ENCODE assay signal across 8 cellular contexts in the genomic region with DNA sequence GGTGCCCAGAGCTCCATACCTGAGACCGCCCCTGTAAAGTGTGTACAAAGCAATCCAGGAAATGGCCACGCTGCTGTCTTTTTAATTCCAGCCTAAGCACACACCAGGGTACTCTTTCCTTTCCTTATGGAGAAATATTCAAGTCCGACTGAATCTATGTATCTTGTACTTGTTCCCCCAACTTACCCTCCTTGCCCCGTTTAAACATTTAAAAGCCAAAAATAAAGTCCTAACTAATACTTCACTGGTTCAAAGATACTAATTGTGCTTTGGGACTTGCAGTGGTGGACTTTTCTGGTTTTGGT. TPM values are rescaled to one million over a fixed set of nuclear protein-coding genes. Genes with fewer than 3 reads are reported as not detected.
A peak's percentile ranks its signal among the peaks of the same experiment; 100 is the strongest.
DNase-seq lines count a peak whose midpoint lies in the region; ATAC-seq and TF ChIP-seq lines count a peak whose summit lies in the region.

No MANE protein-coding gene starts in this region.

- H3K27ac ChIP-seq in WERI-Rb-1 (no peak overlapping the region), right cardiac atrium (ENCODE audit: low read length) (peak overlapping the region; percentile 64)

- no peaks in the 10 kb centered on the region for H3K9me3 ChIP-seq in WERI-Rb-1 (ENCODE audit: severe bottlenecking)
- no peaks in the 10 kb centered on the region for H3K9me3 ChIP-seq in right cardiac atrium (ENCODE audit: control insufficient read depth, low read length)

- H3K4me1 ChIP-seq in right cardiac atrium (ENCODE audit: control insufficient read depth, insufficient read depth, low read length) = peaks cover 3% of the 10 kb centered on the region

- in situ Hi-C loops in GM13977 (cut with MboI; ENCODE audit: low pct_unique_long_range_greater_than_20kb, low sequenced_read_pairs, unreplicated experiment) = no loop called here

- H3K27me3 ChIP-seq in WERI-Rb-1 (ENCODE audit: insufficient read depth, low read depth, severe bottlenecking) (peaks cover 28% of the 10 kb centered on the region), right cardiac atrium (ENCODE audit: control insufficient read depth, insufficient read depth) (no peaks in the 10 kb centered on the region)

- WGBS in right cardiac atrium = 7% methylated on average over 4 of the region's 4 CpGs

- DNase-seq in WERI-Rb-1 = no peak
- DNase-seq in right cardiac atrium = no peak
- no peak for DNase-seq in stimulated activated naive CD8-positive, alpha-beta T cell treated with anti-CD3 and anti-CD28 coated beads, Interleukin-15, Interleukin-2, amounts not matched to agents 100 U/mL and 50 U/mL, for 24 hours
- DNase-seq in UCSD-AML1 (lab: John Stamatoyannopoulos, UW; ENCODE audit: unreplicated experiment) = no peak
- no peak for DNase-seq in 8988T
- no peak for DNase-seq in GM13977 (ENCODE audit: low spot score)

- TF ChIP-seq CTCF in WERI-Rb-1 (IDR thresholded peaks at IDR 0.05; ENCODE audit: low read depth, low read length) = no peak
- no peak for TF ChIP-seq CTCF in GM13977 (IDR thresholded peaks at IDR 0.05; ENCODE audit: extremely low read depth, insufficient read depth, missing control alignments)

- intact Hi-C loops in right cardiac atrium (cut with DNase I) = loop anchor here in 1 of 4 donors (10.0 kb wide), 1 partner anchor 124 kb away; no protein-coding TSS in a partner anchor

- H3K4me3 ChIP-seq in WERI-Rb-1 (ENCODE audit: low read depth, low read length) = peak overlapping the region; percentile 42
- peak overlapping the region; percentile 92 for H3K4me3 ChIP-seq in right cardiac atrium (ENCODE audit: low read length)

- ATAC-seq in GM18502 (IDR thresholded peaks at IDR 0.05; ENCODE audit: poor library complexity, unreplicated experiment) (peak; percentile 26), HG02884 (IDR thresholded peaks at IDR 0.05; ENCODE audit: unreplicated experiment) (peak; percentile 11), right cardiac atrium (no peak)
- ATAC-seq in stimulated activated naive CD8-positive, alpha-beta T cell treated with anti-CD3 and anti-CD28 coated beads, Interleukin-15, Interleukin-2, amounts not matched to agents 100 U/mL and 50 U/mL, for 24 hours = peak; percentile 16

- H3K36me3 ChIP-seq in WERI-Rb-1 = no peaks in the 10 kb centered on the region

RNA-seq across cellular contexts. Expression of a gene that starts 0.7 kb away (rescaled TPM):
- total RNA-seq in right cardiac atrium = 1 to 10 TPM; 1.2 to 3.1 (median 1.8) TPM
- polyA plus RNA-seq in right cardiac atrium = 0.77 TPM

RNA-seq across cellular contexts. Expression of a gene that starts 40.0 kb away (rescaled TPM):
- total RNA-seq in right cardiac atrium = under 1 TPM; 0.32 to 0.64 (median 0.46) TPM
- 0.20 TPM for polyA plus RNA-seq in right cardiac atrium

Comparison
In these comparisons a context has a peak if more than half of its experiments do, and no peak if none do; other contexts are left out.
1. ATAC-seq: peak in GM18502 (single experiment), HG02884 (single experiment) and stimulated activated naive CD8-positive, alpha-beta T cell treated with anti-CD3 and anti-CD28 coated beads, Interleukin-15, Interleukin-2, amounts not matched to agents 100 U/mL and 50 U/mL, for 24 hours (single experiment); none in right cardiac atrium (0 of 2).